ENCODE assay signal across 20 cellular contexts in the genomic region with DNA sequence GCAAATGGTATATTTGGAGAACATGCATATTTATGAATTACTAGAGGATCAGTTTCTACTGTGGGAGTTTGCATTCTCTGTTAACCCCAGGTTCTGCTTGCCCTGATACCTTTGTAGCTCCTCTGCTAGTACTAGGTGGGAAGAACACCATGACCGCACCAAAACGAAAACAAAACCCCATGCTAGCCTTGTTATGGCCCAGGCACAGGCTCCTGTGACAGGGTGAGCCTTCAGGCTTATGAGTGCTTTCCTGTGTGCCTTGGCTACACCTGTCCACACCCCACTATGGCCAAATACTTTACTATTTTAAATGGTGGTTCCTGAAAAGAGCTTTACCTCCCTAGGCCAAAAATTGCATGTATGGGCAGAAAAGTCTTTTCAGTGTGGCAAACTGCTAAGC.
DNase-seq lines count a peak whose midpoint lies in the region; ATAC-seq, FAIRE-seq and TF ChIP-seq lines count a peak whose summit lies in the region.
"Had no signal": no experiment of that assay in that cellular context is flagged by ENCODE, and none has a peak within 500 bp of the region (broad histone marks: within the 10 kb centered on the region; RNA-seq: fewer than 3 reads in every experiment).

No MANE protein-coding gene starts in this region.

- BruUV-seq in GM12878 (replicated peaks; lab: Mats Ljungman, UMichigan), result no TSS peak

- no peaks in the 10 kb centered on the region for H3K27me3 ChIP-seq in GM12878 (replicated peaks in 1 of 2; ENCODE audit: control insufficient read depth in 2 of 2, insufficient read depth in 2 of 2, low read length in 1 of 2)
- no peaks in the 10 kb centered on the region for H3K27me3 ChIP-seq in vagina

- 53% methylated on average over 2 of the region's 2 CpGs for WGBS in GM12878 (ENCODE audit: insufficient coverage, insufficient replicate concordance, low lambda C conversion rate, missing lambda C conversion rate)

- in situ Hi-C loops in GM12878 (cut with MboI), result no loop called here

- H3K36me3 Mint-ChIP-seq in activated T-cell treated with anti-CD3 and anti-CD28 coated beads, Interleukin-2, amount 50 U/mL, for 4 hours (ENCODE audit: insufficient read depth), result peaks cover 8% of the 10 kb centered on the region
- peaks cover 10 to 23% (median 11%) of the 10 kb centered on the region in 3 donors for H3K36me3 Mint-ChIP-seq in immature natural killer cell

- peak overlapping the region; percentile 11; the same call in 1 of the 2 replicates for H2AFZ ChIP-seq in GM12878 (ENCODE audit: control insufficient read depth, low read depth, low read length)

- no peak for TF ChIP-seq RAD21 in GM12878 (IDR thresholded peaks at IDR 0.05; ENCODE audit: insufficient read depth, low read depth, low read length)

- no peaks in the 10 kb centered on the region for H3K27me3 Mint-ChIP-seq in activated T-cell treated with anti-CD3 and anti-CD28 coated beads, Interleukin-2, amount 50 U/mL, for 4 hours (ENCODE audit: low read depth)
- H3K27me3 Mint-ChIP-seq in immature natural killer cell (ENCODE audit: low read depth in 3 of 3), result peaks cover 0 to 3% (median 2%) of the 10 kb centered on the region in 3 donors

- H3K4me3 Mint-ChIP-seq in activated T-cell treated with anti-CD3 and anti-CD28 coated beads, Interleukin-2, amount 50 U/mL, for 4 hours, result no peak overlapping the region
- H3K4me3 Mint-ChIP-seq in immature natural killer cell, result no peak overlapping the region
- H3K4me3 Mint-ChIP-seq: T-helper 1 cell treated with Interleukin-12 subunit alpha and Interleukin-12 subunit beta and Interleukin-4 antibody, amounts not matched to agents 30 μg/mL and 1 μg/mL, for 36 hours had no signal

- ATAC-seq in GM18498 (IDR thresholded peaks at IDR 0.05; ENCODE audit: unreplicated experiment) (peak; percentile 70), GM18867 (IDR thresholded peaks at IDR 0.05; ENCODE audit: unreplicated experiment) (peak; percentile 67), HG03432 (IDR thresholded peaks at IDR 0.05; ENCODE audit: unreplicated experiment) (peak; percentile 56), GM12878 (peak; percentile 59; the same call in 2 of the 3 replicates)
- ATAC-seq in activated T-cell treated with anti-CD3 and anti-CD28 coated beads, Interleukin-2, amount 50 U/mL, for 4 hours, result no peak
- ATAC-seq: HCT116, HepG2 had no signal

- FAIRE-seq in GM12878 (lab: Jason Lieb, UNC), result no peak
- FAIRE-seq: HepG2, RCC 7860 had no signal

- H3K4me2 ChIP-seq in GM12878 (ENCODE audit: control insufficient read depth, insufficient read depth), result 0 out of 2 replicates have a peak overlapping the region, but pooled peaks have one; percentile 42

- DNase-seq in GM12878 (ENCODE audit: low read depth, low spot score) (no peak), vagina (ENCODE audit: extremely low spot score in 2 of 2) (no peak), immature natural killer cell (no peak)
- no peak for DNase-seq in activated T-cell treated with anti-CD3 and anti-CD28 coated beads, Interleukin-2, amount 50 U/mL, for 4 hours
- DNase-seq: DMS153, Kasumi-1, MV-4-11, NCI-H1105, NCI-H1436 treated with DMSO at 0.1 percent for 48 hours, NCI-H187 treated with DMSO at 0.1 percent for 48 hours, NCI-H69, SK-N-SH, SW 1271 had no signal

- no peaks in the 10 kb centered on the region for H3K9me3 Mint-ChIP-seq in activated T-cell treated with anti-CD3 and anti-CD28 coated beads, Interleukin-2, amount 50 U/mL, for 4 hours
- no peaks in the 10 kb centered on the region for H3K9me3 Mint-ChIP-seq in immature natural killer cell
- H3K9me3 Mint-ChIP-seq: T-helper 1 cell treated with Interleukin-12 subunit alpha and Interleukin-12 subunit beta and Interleukin-4 antibody, amounts not matched to agents 30 μg/mL and 1 μg/mL, for 36 hours had no signal

- no peak overlapping the region for H3K9ac ChIP-seq in GM12878 (ENCODE audit: control insufficient read depth, insufficient read depth, low read length)
- H3K9ac ChIP-seq: SK-N-SH had no signal

- H3K36me3 ChIP-seq in GM12878 (ENCODE audit: control insufficient read depth in 2 of 2, insufficient read depth in 2 of 2, low read length in 1 of 2) (no peaks in the 10 kb centered on the region), vagina (no peaks in the 10 kb centered on the region)

- TF ChIP-seq EP300 in GM12878 (IDR thresholded peaks at IDR 0.05; ENCODE audit: borderline replicate concordance in 1 of 2, control insufficient read depth in 1 of 2, low read depth in 2 of 2, low read length in 2 of 2), result no peak

- POLR2A ChIA-PET in GM12878 (lab: Charles Lee), result no interaction called here

- SMC1A ChIA-PET in GM12878 (lab: Charles Lee; ENCODE audit: uncharacterized antibody, unreplicated experiment), result interaction anchor here (1.1 kb wide), 1 partner anchor 9 kb away, joined by 3 read pairs; no protein-coding TSS in a partner anchor

- H3K27ac ChIP-seq in GM12878 (ENCODE audit: control insufficient read depth, insufficient read depth), result no peak overlapping the region
- H3K27ac ChIP-seq in vagina, result no peak overlapping the region

- no peaks in the 10 kb centered on the region for H3K9me3 ChIP-seq in GM12878 (replicated peaks; ENCODE audit: control insufficient read depth, insufficient read depth, low read length)
- no peaks in the 10 kb centered on the region for H3K9me3 ChIP-seq in vagina
- H3K9me3 ChIP-seq: SK-N-SH had no signal

- peaks cover 3% of the 10 kb centered on the region for H3K4me1 Mint-ChIP-seq in activated T-cell treated with anti-CD3 and anti-CD28 coated beads, Interleukin-2, amount 50 U/mL, for 4 hours (ENCODE audit: low read depth)
- peaks cover 4 to 9% of the 10 kb centered on the region in 2 donors for H3K4me1 Mint-ChIP-seq in immature natural killer cell

- CTCF ChIA-PET in GM12878 (lab: Yijun Ruan, JAX), result no interaction called here

- TF ChIP-seq POLR2A in GM12878 (IDR thresholded peaks at IDR 0.05; ENCODE audit: low read depth, low read length) (no peak), vagina (IDR thresholded peaks at IDR 0.05) (no peak)

- no peaks in the 10 kb centered on the region for H3K79me2 ChIP-seq in GM12878 (ENCODE audit: control insufficient read depth, insufficient read depth, low read length)

- H4K20me1 ChIP-seq in GM12878 (ENCODE audit: control insufficient read depth, insufficient read depth), result no peaks in the 10 kb centered on the region

- RAD21 ChIA-PET in GM12878 (lab: Charles Lee; ENCODE audit: unreplicated experiment), result no interaction called here

- H3K4me1 ChIP-seq in GM12878 (ENCODE audit: control insufficient read depth, insufficient read depth, low read length), result no peaks in the 10 kb centered on the region
- peaks cover 15% of the 10 kb centered on the region for H3K4me1 ChIP-seq in vagina

- H3K4me3 ChIP-seq in GM12878 (no peak overlapping the region), vagina (no peak overlapping the region)

- no peak overlapping the region for H3K27ac Mint-ChIP-seq in immature natural killer cell
- H3K27ac Mint-ChIP-seq: T-helper 1 cell treated with Interleukin-12 subunit alpha and Interleukin-12 subunit beta and Interleukin-4 antibody, amounts not matched to agents 30 μg/mL and 1 μg/mL, for 36 hours had no signal

- intact Hi-C loops in GM12878 (cut with micrococcal nuclease; ENCODE audit: unreplicated experiment), result no loop called here
- intact Hi-C loops in vagina (cut with DNase I), result no loop called here

- TF ChIP-seq CTCF in GM12878 (IDR thresholded peaks at IDR 0.05 in 2 of 3, conservative IDR thresholded peaks at IDR 0.05 in 1 of 3; ENCODE audit: control insufficient read depth in 2 of 3, extremely low read depth in 1 of 3, insufficient read depth in 1 of 3, low read depth in 3 of 3, low read length in 3 of 3) (no peak), vagina (IDR thresholded peaks at IDR 0.05) (no peak)

TF ChIP-seq in GM12878, 131 proteins besides CTCF, POLR2A, EP300 and RAD21:
- TF ChIP-seq, protein P1, sequence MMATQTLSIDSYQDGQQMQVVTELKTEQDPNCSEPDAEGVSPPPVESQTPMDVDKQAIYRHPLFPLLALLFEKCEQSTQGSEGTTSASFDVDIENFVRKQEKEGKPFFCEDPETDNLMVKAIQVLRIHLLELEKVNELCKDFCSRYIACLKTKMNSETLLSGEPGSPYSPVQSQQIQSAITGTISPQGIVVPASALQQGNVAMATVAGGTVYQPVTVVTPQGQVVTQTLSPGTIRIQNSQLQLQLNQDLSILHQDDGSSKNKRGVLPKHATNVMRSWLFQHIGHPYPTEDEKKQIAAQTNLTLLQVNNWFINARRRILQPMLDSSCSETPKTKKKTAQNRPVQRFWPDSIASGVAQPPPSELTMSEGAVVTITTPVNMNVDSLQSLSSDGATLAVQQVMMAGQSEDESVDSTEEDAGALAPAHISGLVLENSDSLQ (IDR thresholded peaks at IDR 0.05), result no peak
- no peak for TF ChIP-seq SREBF1 (IDR thresholded peaks at IDR 0.05; ENCODE audit: low read length)
- no peak for TF ChIP-seq GABPA (IDR thresholded peaks at IDR 0.05; ENCODE audit: low read depth)
- TF ChIP-seq ZSCAN29 (IDR thresholded peaks at IDR 0.05), result no peak
- no peak for TF ChIP-seq ZNF274 (IDR thresholded peaks at IDR 0.05; ENCODE audit: insufficient read depth, insufficient read length)
- TF ChIP-seq, protein P2, sequence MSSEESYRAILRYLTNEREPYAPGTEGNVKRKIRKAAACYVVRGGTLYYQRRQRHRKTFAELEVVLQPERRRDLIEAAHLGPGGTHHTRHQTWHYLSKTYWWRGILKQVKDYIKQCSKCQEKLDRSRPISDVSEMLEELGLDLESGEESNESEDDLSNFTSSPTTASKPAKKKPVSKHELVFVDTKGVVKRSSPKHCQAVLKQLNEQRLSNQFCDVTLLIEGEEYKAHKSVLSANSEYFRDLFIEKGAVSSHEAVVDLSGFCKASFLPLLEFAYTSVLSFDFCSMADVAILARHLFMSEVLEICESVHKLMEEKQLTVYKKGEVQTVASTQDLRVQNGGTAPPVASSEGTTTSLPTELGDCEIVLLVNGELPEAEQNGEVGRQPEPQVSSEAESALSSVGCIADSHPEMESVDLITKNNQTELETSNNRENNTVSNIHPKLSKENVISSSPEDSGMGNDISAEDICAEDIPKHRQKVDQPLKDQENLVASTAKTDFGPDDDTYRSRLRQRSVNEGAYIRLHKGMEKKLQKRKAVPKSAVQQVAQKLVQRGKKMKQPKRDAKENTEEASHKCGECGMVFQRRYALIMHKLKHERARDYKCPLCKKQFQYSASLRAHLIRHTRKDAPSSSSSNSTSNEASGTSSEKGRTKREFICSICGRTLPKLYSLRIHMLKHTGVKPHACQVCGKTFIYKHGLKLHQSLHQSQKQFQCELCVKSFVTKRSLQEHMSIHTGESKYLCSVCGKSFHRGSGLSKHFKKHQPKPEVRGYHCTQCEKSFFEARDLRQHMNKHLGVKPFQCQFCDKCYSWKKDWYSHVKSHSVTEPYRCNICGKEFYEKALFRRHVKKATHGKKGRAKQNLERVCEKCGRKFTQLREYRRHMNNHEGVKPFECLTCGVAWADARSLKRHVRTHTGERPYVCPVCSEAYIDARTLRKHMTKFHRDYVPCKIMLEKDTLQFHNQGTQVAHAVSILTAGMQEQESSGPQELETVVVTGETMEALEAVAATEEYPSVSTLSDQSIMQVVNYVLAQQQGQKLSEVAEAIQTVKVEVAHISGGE (CRISPR knock-in tag; IDR thresholded peaks at IDR 0.05), result no peak
- TF ChIP-seq MXI1 (IDR thresholded peaks at IDR 0.05; ENCODE audit: low read depth, low read length), result no peak
- no peak for TF ChIP-seq NR2C2 (IDR thresholded peaks at IDR 0.05; ENCODE audit: borderline replicate concordance, control insufficient read depth, insufficient read length, low read depth)

Comparison
In these comparisons a context has a peak if more than half of its experiments do, and no peak if none do; other contexts are left out.
1. ATAC-seq: peak in GM18498 (single experiment), GM18867 (single experiment), HG03432 (single experiment) and GM12878 (single experiment); none in activated T-cell treated with anti-CD3 and anti-CD28 coated beads, Interleukin-2, amount 50 U/mL, for 4 hours (0 of 2).